ENCODE assay signal across 16 cellular contexts in genomic region chr7:45645141-45645969, GRCh38.
DNase-seq lines count a peak whose midpoint lies in the region; ATAC-seq and TF ChIP-seq lines count a peak whose summit lies in the region.
"Had no signal": no experiment of that assay in that cellular context is flagged by ENCODE, and none has a peak within 500 bp of the region (broad histone marks: within the 10 kb centered on the region; RNA-seq: fewer than 3 reads in every experiment).

No MANE protein-coding gene starts in this region.

- H3K9me3 Mint-ChIP-seq in activated CD8-positive, alpha-beta memory T cell treated with anti-CD3 and anti-CD28 coated beads, Interleukin-2, amount 10 ng/mL, durations not matched to agents 7 days and 5 days (ENCODE audit: low read depth): no peaks in the 10 kb centered on the region
- no peaks in the 10 kb centered on the region for H3K9me3 Mint-ChIP-seq in osteocyte (ENCODE audit: unreplicated experiment)
- H3K9me3 Mint-ChIP-seq: CD4-positive, CD25-positive, alpha-beta regulatory T cell had no signal

- H3K4me2 ChIP-seq in smooth muscle cell: no peak overlapping the region
- H3K4me2 ChIP-seq: BLaER1 treated with 17β-estradiol and CSF1 and Interleukin-3, amounts not matched to agents 10 nM and 100 nM had no signal

- WGBS in smooth muscle cell (ENCODE audit: low lambda C conversion rate): 88% methylated on average over 8 of the region's 8 CpGs

- no peak overlapping the region for H3K27ac Mint-ChIP-seq in activated CD8-positive, alpha-beta memory T cell treated with anti-CD3 and anti-CD28 coated beads, Interleukin-2, amount 10 ng/mL, durations not matched to agents 7 days and 5 days
- no peak overlapping the region for H3K27ac Mint-ChIP-seq in osteocyte (ENCODE audit: unreplicated experiment)
- H3K27ac Mint-ChIP-seq: CD4-positive, CD25-positive, alpha-beta regulatory T cell had no signal

- no peaks in the 10 kb centered on the region for H3K36me3 Mint-ChIP-seq in activated CD8-positive, alpha-beta memory T cell treated with anti-CD3 and anti-CD28 coated beads, Interleukin-2, amount 10 ng/mL, durations not matched to agents 7 days and 5 days
- H3K36me3 Mint-ChIP-seq in osteocyte (ENCODE audit: unreplicated experiment): no peaks in the 10 kb centered on the region
- H3K36me3 Mint-ChIP-seq: CD4-positive, CD25-positive, alpha-beta regulatory T cell had no signal

- H3K27me3 Mint-ChIP-seq in activated CD8-positive, alpha-beta memory T cell treated with anti-CD3 and anti-CD28 coated beads, Interleukin-2, amount 10 ng/mL, durations not matched to agents 7 days and 5 days: no peaks in the 10 kb centered on the region
- H3K27me3 Mint-ChIP-seq in osteocyte (ENCODE audit: unreplicated experiment): peaks cover 3% of the 10 kb centered on the region
- H3K27me3 Mint-ChIP-seq: CD4-positive, CD25-positive, alpha-beta regulatory T cell had no signal

- H3K27me3 ChIP-seq in smooth muscle cell (ENCODE audit: low read depth): no peaks in the 10 kb centered on the region
- H3K27me3 ChIP-seq: BLaER1 treated with 17β-estradiol and CSF1 and Interleukin-3, amounts not matched to agents 10 nM and 100 nM had no signal

- no peaks in the 10 kb centered on the region for H3K4me1 ChIP-seq in smooth muscle cell (ENCODE audit: low read depth)

- H3K36me3 ChIP-seq in smooth muscle cell (ENCODE audit: low read depth): no peaks in the 10 kb centered on the region
- H3K36me3 ChIP-seq: BLaER1 treated with 17β-estradiol and CSF1 and Interleukin-3, amounts not matched to agents 10 nM and 100 nM had no signal

- no peak overlapping the region for H3K4me3 ChIP-seq in smooth muscle cell
- H3K4me3 ChIP-seq: BLaER1 treated with 17β-estradiol and CSF1 and Interleukin-3, amounts not matched to agents 10 nM and 100 nM; GM12878; GM23248 had no signal

- no peak overlapping the region for H3K27ac ChIP-seq in smooth muscle cell (ENCODE audit: low read depth)
- H3K27ac ChIP-seq: BLaER1 treated with 17β-estradiol and CSF1 and Interleukin-3, amounts not matched to agents 10 nM and 100 nM; GM23248; HL-60 had no signal

- H4K20me1 ChIP-seq in smooth muscle cell (ENCODE audit: low read depth): no peaks in the 10 kb centered on the region
- H4K20me1 ChIP-seq: BLaER1 treated with 17β-estradiol and CSF1 and Interleukin-3, amounts not matched to agents 10 nM and 100 nM had no signal

- H3K9me3 ChIP-seq in smooth muscle cell (replicated peaks; ENCODE audit: low read depth): no peaks in the 10 kb centered on the region
- H3K9me3 ChIP-seq: BLaER1 treated with 17β-estradiol and CSF1 and Interleukin-3, amounts not matched to agents 10 nM and 100 nM had no signal

- no peak overlapping the region for H3K4me3 Mint-ChIP-seq in activated CD8-positive, alpha-beta memory T cell treated with anti-CD3 and anti-CD28 coated beads, Interleukin-2, amount 10 ng/mL, durations not matched to agents 7 days and 5 days
- no peak overlapping the region for H3K4me3 Mint-ChIP-seq in osteocyte (ENCODE audit: unreplicated experiment)
- H3K4me3 Mint-ChIP-seq: CD4-positive, CD25-positive, alpha-beta regulatory T cell had no signal

- no peak for ATAC-seq in activated CD8-positive, alpha-beta memory T cell treated with anti-CD3 and anti-CD28 coated beads, Interleukin-2, amount 10 ng/mL, durations not matched to agents 7 days and 5 days
- ATAC-seq in left lobe of liver (no peak), HG02642 (IDR thresholded peaks at IDR 0.05; ENCODE audit: poor library complexity, unreplicated experiment) (no peak)
- ATAC-seq: GM12878, HCT116 had no signal

- CTCF ChIA-PET in activated CD8-positive, alpha-beta memory T cell treated with anti-CD3 and anti-CD28 coated beads, Interleukin-2, amount 10 ng/mL, durations not matched to agents 7 days and 5 days (lab: Charles Lee): no interaction called here

- H2AFZ ChIP-seq in smooth muscle cell (ENCODE audit: low read depth): no peak overlapping the region
- H2AFZ ChIP-seq: GM23248 had no signal

- DNase-seq in activated CD8-positive, alpha-beta memory T cell treated with anti-CD3 and anti-CD28 coated beads for 24 hours: peak; percentile 32
- DNase-seq in activated CD8-positive, alpha-beta memory T cell treated with anti-CD3 and anti-CD28 coated beads, Interleukin-2, amount 10 ng/mL, durations not matched to agents 7 days and 5 days: no peak
- DNase-seq in Daoy (ENCODE audit: low read depth): peak; percentile 1
- peak; percentile 27 for DNase-seq in left lobe of liver (ENCODE audit: low spot score)
- peak; percentile 73 for DNase-seq in osteocyte (ENCODE audit: extremely low spot score, unreplicated experiment)
- no peak for DNase-seq in nucleus accumbens (lab: John Stamatoyannopoulos, UW)
- no peak for DNase-seq in smooth muscle cell (lab: John Stamatoyannopoulos, UW; ENCODE audit: unreplicated experiment)
- DNase-seq: ACHN; CD4-positive, CD25-positive, alpha-beta regulatory T cell; DMS53; GM23248 had no signal

- H3K79me2 ChIP-seq in smooth muscle cell (ENCODE audit: low read depth): no peaks in the 10 kb centered on the region

- H3K9ac ChIP-seq in smooth muscle cell (ENCODE audit: low read depth): no peak overlapping the region
- H3K9ac ChIP-seq: BLaER1 treated with 17β-estradiol and CSF1 and Interleukin-3, amounts not matched to agents 10 nM and 100 nM; GM23248 had no signal

- TF ChIP-seq CTCF in osteocyte (IDR thresholded peaks at IDR 0.05) (no peak), smooth muscle cell (IDR thresholded peaks at IDR 0.05; ENCODE audit: borderline replicate concordance, insufficient read depth, poor library complexity, severe bottlenecking) (no peak)

- peaks cover 5% of the 10 kb centered on the region for H3K4me1 Mint-ChIP-seq in activated CD8-positive, alpha-beta memory T cell treated with anti-CD3 and anti-CD28 coated beads, Interleukin-2, amount 10 ng/mL, durations not matched to agents 7 days and 5 days
- H3K4me1 Mint-ChIP-seq in osteocyte (ENCODE audit: unreplicated experiment): no peaks in the 10 kb centered on the region
- H3K4me1 Mint-ChIP-seq: CD4-positive, CD25-positive, alpha-beta regulatory T cell had no signal

- no peaks in the 10 kb centered on the region for H3F3A ChIP-seq in smooth muscle cell (ENCODE audit: low read depth)

Comparison
In these comparisons a context has a peak if more than half of its experiments do, and no peak if none do; other contexts are left out.
1. DNase-seq: peak in activated CD8-positive, alpha-beta memory T cell treated with anti-CD3 and anti-CD28 coated beads for 24 hours (single experiment), Daoy (single experiment), left lobe of liver (single experiment) and osteocyte (single experiment); none in activated CD8-positive, alpha-beta memory T cell treated with anti-CD3 and anti-CD28 coated beads, Interleukin-2, amount 10 ng/mL, durations not matched to agents 7 days and 5 days (single experiment), nucleus accumbens (0 of 56) and smooth muscle cell (single experiment).